Comparison of ENCODE assay signal across 8 cellular contexts in the genomic region with DNA sequence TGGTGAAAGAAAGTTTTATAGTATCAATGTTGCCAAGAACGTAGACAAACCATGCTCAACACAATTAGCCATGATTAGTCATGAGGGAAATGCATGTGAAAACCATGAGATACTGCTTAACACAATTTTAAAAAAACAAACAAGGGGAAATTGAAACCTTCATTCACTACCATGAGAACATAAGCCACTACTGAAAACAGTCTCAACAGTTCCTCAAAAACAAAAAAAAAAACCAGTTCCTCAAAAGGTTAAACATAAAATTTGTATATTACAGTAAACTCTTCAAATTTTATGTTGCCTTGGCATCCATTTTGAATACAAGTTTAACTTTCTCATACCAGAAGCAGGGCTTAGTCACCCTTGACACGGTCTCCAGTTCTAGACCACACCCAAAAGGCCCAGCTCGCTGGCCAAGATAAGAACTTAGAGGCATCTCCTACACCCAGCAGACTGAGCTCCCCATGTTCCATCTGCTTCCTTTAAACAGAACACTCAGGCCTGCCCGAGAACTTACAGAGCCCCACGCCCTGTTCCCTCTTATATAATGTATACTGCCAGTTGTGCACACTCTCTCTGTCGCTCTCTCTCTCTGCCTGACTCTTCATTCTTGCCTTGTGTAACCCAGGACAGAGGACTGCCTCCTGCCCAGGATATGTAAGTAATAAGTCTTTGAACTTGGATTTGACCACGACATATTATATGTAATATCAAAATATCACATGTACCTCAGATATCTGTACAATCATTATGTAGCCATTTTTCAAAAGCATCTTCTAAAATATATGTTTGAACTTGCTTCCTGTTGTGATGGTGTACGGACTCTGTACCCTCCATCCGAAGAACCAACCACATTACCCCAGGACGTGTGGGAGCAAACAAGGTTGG.
DNase-seq lines count a peak whose midpoint lies in the region; ATAC-seq and TF ChIP-seq lines count a peak whose summit lies in the region.

No MANE protein-coding gene starts in this region.

- ATAC-seq in HG03064 (IDR thresholded peaks at IDR 0.05; ENCODE audit: low read depth, unreplicated experiment) (peak; percentile 40), left lobe of liver (peak; percentile 4)
- ATAC-seq in stimulated activated naive CD8-positive, alpha-beta T cell treated with anti-CD3 and anti-CD28 coated beads, Interleukin-15, amount 100 ng/mL, for 72 hours, result peak; percentile 85

- no peak overlapping the region for H3K4me3 ChIP-seq in astrocyte of the spinal cord (ENCODE audit: low read depth, low read length)

- in situ Hi-C loops in astrocyte of the spinal cord (cut with HindIII; ENCODE audit: low sequenced_read_pairs), result no loop called here

- no peaks in the 10 kb centered on the region for H3K27me3 Mint-ChIP-seq in stimulated activated naive CD8-positive, alpha-beta T cell treated with anti-CD3 and anti-CD28 coated beads, Interleukin-15, amount 100 ng/mL, for 72 hours

- H3K27ac Mint-ChIP-seq in stimulated activated naive CD8-positive, alpha-beta T cell treated with anti-CD3 and anti-CD28 coated beads, Interleukin-15, amount 100 ng/mL, for 72 hours, result peak overlapping the region; percentile 4 to 85

- DNase-seq in DMS 273 (lab: John Stamatoyannopoulos, UW; ENCODE audit: unreplicated experiment) (peak; percentile 37), DMS 273 treated with DMSO at 0.1 percent for 48 hours (lab: John Stamatoyannopoulos, UW) (no peak), SIG-M5 (lab: John Stamatoyannopoulos, UW) (peak; percentile 58), astrocyte of the spinal cord (ENCODE audit: low read depth, low spot score) (peak; percentile 90), left lobe of liver (ENCODE audit: low spot score) (no peak), DMS79 treated with DMSO at 0.1 percent for 48 hours (lab: John Stamatoyannopoulos, UW) (no peak)
- peak; percentile 27 to 51 for DNase-seq in stimulated activated naive CD8-positive, alpha-beta T cell treated with anti-CD3 and anti-CD28 coated beads, Interleukin-15, amount 100 ng/mL, for 72 hours

- peaks cover 99% of the 10 kb centered on the region for H3K4me1 Mint-ChIP-seq in stimulated activated naive CD8-positive, alpha-beta T cell treated with anti-CD3 and anti-CD28 coated beads, Interleukin-15, amount 100 ng/mL, for 72 hours

- TF ChIP-seq CTCF in astrocyte of the spinal cord (IDR thresholded peaks at IDR 0.05; ENCODE audit: low read depth, low read length), result no peak

- H3K9me3 Mint-ChIP-seq in stimulated activated naive CD8-positive, alpha-beta T cell treated with anti-CD3 and anti-CD28 coated beads, Interleukin-15, amount 100 ng/mL, for 72 hours, result no peaks in the 10 kb centered on the region

- H3K4me3 Mint-ChIP-seq in stimulated activated naive CD8-positive, alpha-beta T cell treated with anti-CD3 and anti-CD28 coated beads, Interleukin-15, amount 100 ng/mL, for 72 hours, result peak overlapping the region; percentile 40 to 66

Comparison
In these comparisons a context has a peak if more than half of its experiments do, and no peak if none do; other contexts are left out.
1. DNase-seq: peak in DMS 273 (single experiment), SIG-M5 (single experiment), astrocyte of the spinal cord (single experiment) and stimulated activated naive CD8-positive, alpha-beta T cell treated with anti-CD3 and anti-CD28 coated beads, Interleukin-15, amount 100 ng/mL, for 72 hours (2 of 2); none in DMS 273 treated with DMSO at 0.1 percent for 48 hours (single experiment), left lobe of liver (single experiment) and DMS79 treated with DMSO at 0.1 percent for 48 hours (single experiment).
2. ATAC-seq: peak in every context shown above with its lines; median percentile 85 in stimulated activated naive CD8-positive, alpha-beta T cell treated with anti-CD3 and anti-CD28 coated beads, Interleukin-15, amount 100 ng/mL, for 72 hours; 40 in HG03064; 4 in left lobe of liver.